ENCODE assay signal across 15 cellular contexts in genomic region chr1:224504642-224505041, GRCh38.
DNase-seq lines count a peak whose midpoint lies in the region; ATAC-seq and TF ChIP-seq lines count a peak whose summit lies in the region.
"Had no signal": no experiment of that assay in that cellular context is flagged by ENCODE, and none has a peak within 500 bp of the region (broad histone marks: within the 10 kb centered on the region; RNA-seq: fewer than 3 reads in every experiment).

No MANE protein-coding gene starts in this region.

- H3K36me3 ChIP-seq in KOPT-K1 (ENCODE audit: insufficient read depth, low read length), result no peaks in the 10 kb centered on the region
- H3K36me3 ChIP-seq in breast epithelium, result no peaks in the 10 kb centered on the region
- H3K36me3 ChIP-seq in muscle layer of colon (ENCODE audit: insufficient read depth, low read length), result no peaks in the 10 kb centered on the region
- no peaks in the 10 kb centered on the region for H3K36me3 ChIP-seq in upper lobe of left lung
- H3K36me3 ChIP-seq in testis (ENCODE audit: low read depth, missing control alignments), result no peaks in the 10 kb centered on the region
- H3K36me3 ChIP-seq: HAP-1, heart left ventricle, WERI-Rb-1 had no signal

- H3K27me3 ChIP-seq in breast epithelium (no peaks in the 10 kb centered on the region), muscle layer of colon (ENCODE audit: control insufficient read depth in 1 of 2, insufficient read depth in 2 of 2, low read length in 2 of 2) (no peaks in the 10 kb centered on the region), upper lobe of left lung (no peaks in the 10 kb centered on the region), testis (no peaks in the 10 kb centered on the region)
- H3K27me3 ChIP-seq: heart left ventricle had no signal

- peak overlapping the region; percentile 54 for H3K9ac ChIP-seq in muscle layer of colon (ENCODE audit: low read length)

- H3K27ac ChIP-seq in KOPT-K1 (ENCODE audit: low read depth, low read length, poor library complexity, severe bottlenecking) (peak overlapping the region; percentile 1), breast epithelium (peak overlapping the region; percentile 83 to 92), muscle layer of colon (ENCODE audit: low read depth, low read length) (peak overlapping the region; percentile 46), upper lobe of left lung (peak overlapping the region; percentile 70 to 82 (median 76)), testis (peak overlapping the region in 1 of 2 donors; percentile 13)

- TF ChIP-seq POLR2A in breast epithelium (IDR thresholded peaks at IDR 0.05) (no peak), upper lobe of left lung (IDR thresholded peaks at IDR 0.05) (no peak), testis (IDR thresholded peaks at IDR 0.05) (no peak)

- ATAC-seq in upper lobe of left lung (ENCODE audit: low FRiP score in 2 of 2) (no peak), GM19035 (IDR thresholded peaks at IDR 0.05; ENCODE audit: unreplicated experiment) (no peak), HG03139 (IDR thresholded peaks at IDR 0.05; ENCODE audit: unreplicated experiment) (no peak)
- ATAC-seq: activated CD8-positive, alpha-beta T cell treated with anti-CD3 and anti-CD28 coated beads, Interleukin-2, amount 10 ng/mL, durations not matched to agents 7 days and 5 days; heart left ventricle had no signal

- H3K4me3 ChIP-seq in breast epithelium (no peak overlapping the region), muscle layer of colon (ENCODE audit: low read depth in 1 of 2, low read length in 2 of 2) (no peak overlapping the region), upper lobe of left lung (no peak overlapping the region), testis (no peak overlapping the region)
- H3K4me3 ChIP-seq: HAP-1, heart left ventricle had no signal

- H3K9me3 ChIP-seq in KOPT-K1 (ENCODE audit: insufficient read depth, low read length, poor library complexity, severe bottlenecking), result no peaks in the 10 kb centered on the region
- H3K9me3 ChIP-seq in breast epithelium, result no peaks in the 10 kb centered on the region
- no peaks in the 10 kb centered on the region for H3K9me3 ChIP-seq in muscle layer of colon (ENCODE audit: low read length)
- H3K9me3 ChIP-seq in upper lobe of left lung, result no peaks in the 10 kb centered on the region
- H3K9me3 ChIP-seq in testis, result no peaks in the 10 kb centered on the region
- H3K9me3 ChIP-seq: HAP-1, heart left ventricle had no signal

- 66 to 69% methylated on average over 2 of the region's 2 CpGs for WGBS in upper lobe of left lung, 2 donors
- WGBS in testis, 2 donors, result 65 to 71% methylated on average over 2 of the region's 2 CpGs

- DNase-seq in breast epithelium (ENCODE audit: low spot score in 2 of 2) (no peak), upper lobe of left lung (no peak), testis (no peak)
- DNase-seq: activated CD8-positive, alpha-beta T cell treated with anti-CD3 and anti-CD28 coated beads, Interleukin-2, amount 10 ng/mL, durations not matched to agents 7 days and 5 days; activated naive CD8-positive, alpha-beta T cell treated with anti-CD3 and anti-CD28 coated beads, Interleukin-2, amount 10 ng/mL, durations not matched to agents 7 days and 5 days; C1 segment of cervical spinal cord; DMS153; heart left ventricle; NK-92 treated with Interleukin-12 subunit alpha and Interleukin-12 subunit beta, amount 100 ng/mL, for 24 hours; WERI-Rb-1 had no signal

- H3K4me1 ChIP-seq in breast epithelium (peaks cover 0 to 34% of the 10 kb centered on the region in 2 donors), muscle layer of colon (ENCODE audit: insufficient read depth, low read length) (peaks cover 39% of the 10 kb centered on the region), upper lobe of left lung (peaks cover 25 to 29% (median 28%) of the 10 kb centered on the region in 4 donors), testis (peaks cover 30% of the 10 kb centered on the region)

- TF ChIP-seq CTCF in breast epithelium (IDR thresholded peaks at IDR 0.05) (no peak), upper lobe of left lung (IDR thresholded peaks at IDR 0.05) (no peak), testis (IDR thresholded peaks at IDR 0.05) (no peak)

- no peak for TF ChIP-seq EP300 in upper lobe of left lung (IDR thresholded peaks at IDR 0.05)

- intact Hi-C loops in breast epithelium (cut with DNase I; ENCODE audit: low total_unique reads) (no loop called here), testis (cut with DNase I; ENCODE audit: low total_unique reads) (no loop called here)
